Comparison of ENCODE assay signal across 13 cellular contexts in the genomic region with DNA sequence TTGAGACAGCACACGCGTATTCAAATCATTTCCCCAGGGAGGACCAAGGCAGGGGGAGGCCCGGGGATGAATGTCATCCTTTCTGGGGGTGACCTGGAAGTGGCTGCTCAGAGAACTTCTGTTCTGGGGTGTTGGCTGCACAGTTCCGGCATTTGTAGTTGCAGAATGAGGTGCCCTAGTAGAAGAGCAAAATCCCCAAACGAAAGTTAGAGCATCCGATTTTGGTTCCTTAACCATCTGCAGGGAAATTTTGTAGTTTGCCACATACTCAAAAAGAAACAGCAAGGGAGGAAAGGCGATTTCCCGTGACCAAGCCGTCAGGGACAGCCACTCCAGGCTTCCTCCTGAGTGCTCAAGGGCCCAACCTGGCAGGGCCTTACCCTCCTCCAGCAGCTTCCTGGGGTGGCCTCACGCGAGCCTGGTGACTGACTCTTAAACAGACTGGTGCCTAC. TPM values are rescaled to one million over a fixed set of nuclear protein-coding genes. Genes with fewer than 3 reads are reported as not detected.
A peak's percentile ranks its signal among the peaks of the same experiment; 100 is the strongest.
DNase-seq lines count a peak whose midpoint lies in the region; ATAC-seq, FAIRE-seq and TF ChIP-seq lines count a peak whose summit lies in the region.
"Had no signal": no experiment of that assay in that cellular context is flagged by ENCODE, and none has a peak within 500 bp of the region (broad histone marks: within the 10 kb centered on the region; RNA-seq: fewer than 3 reads in every experiment).

No MANE protein-coding gene starts in this region.

- POLR2A ChIA-PET in OCI-LY7 (lab: Charles Lee), result no interaction called here

- TF ChIP-seq POLR2A in GM10847 (IDR thresholded peaks at IDR 0.05; ENCODE audit: extremely low read depth, insufficient read length), result peak; percentile 32

- H2AFZ ChIP-seq in Karpas-422 (ENCODE audit: low read length) (no peak overlapping the region), OCI-LY7 (ENCODE audit: low read length) (no peak overlapping the region)

- peak overlapping the region; percentile 25 for H3K9ac ChIP-seq in Karpas-422 (ENCODE audit: low read length)

- no peaks in the 10 kb centered on the region for H3K27me3 ChIP-seq in Karpas-422 (ENCODE audit: low read length)

- H3K9me3 ChIP-seq in Karpas-422 (ENCODE audit: low read length) (no peaks in the 10 kb centered on the region), OCI-LY7 (ENCODE audit: low read length) (no peaks in the 10 kb centered on the region)
- H3K9me3 ChIP-seq: sigmoid colon had no signal

- H3K9me2 ChIP-seq in Karpas-422 (replicated peaks; ENCODE audit: insufficient read depth, low read length) (no peaks in the 10 kb centered on the region), OCI-LY7 (ENCODE audit: insufficient read depth, low read length) (no peaks in the 10 kb centered on the region)

- H3K4me3 ChIP-seq in Karpas-422 (ENCODE audit: low read length) (no peak overlapping the region), OCI-LY7 (ENCODE audit: low read depth, low read length, poor library complexity, severe bottlenecking) (no peak overlapping the region)
- H3K4me3 ChIP-seq: sigmoid colon had no signal

- no peak for FAIRE-seq in HTR-8/SVneo (lab: Jason Lieb, UNC)

- CTCF ChIA-PET in OCI-LY7 (lab: Charles Lee; ENCODE audit: unreplicated experiment), result no interaction called here

- H3K36me3 ChIP-seq in Karpas-422 (ENCODE audit: insufficient read depth, low read length) (no peaks in the 10 kb centered on the region), OCI-LY7 (ENCODE audit: insufficient read depth, low read length) (no peaks in the 10 kb centered on the region)
- H3K36me3 ChIP-seq: sigmoid colon had no signal

- no peaks in the 10 kb centered on the region for H4K20me1 ChIP-seq in Karpas-422 (ENCODE audit: insufficient read depth, low read depth, low read length)
- H4K20me1 ChIP-seq in OCI-LY7 (ENCODE audit: insufficient read depth, low read length), result no peaks in the 10 kb centered on the region

- peak overlapping the region; percentile 37 for H3K4me2 ChIP-seq in Karpas-422 (ENCODE audit: low read depth, low read length, poor library complexity, severe bottlenecking)
- H3K4me2 ChIP-seq in OCI-LY7 (ENCODE audit: low read length), result no peak overlapping the region

- intact Hi-C loops in OCI-LY7 (cut with micrococcal nuclease; ENCODE audit: unreplicated experiment), result no loop called here

- H3K4me1 ChIP-seq in Karpas-422 (ENCODE audit: low read length), result peaks cover 34% of the 10 kb centered on the region
- peaks cover 11% of the 10 kb centered on the region for H3K4me1 ChIP-seq in OCI-LY7 (ENCODE audit: insufficient read depth, low read length, poor library complexity, severe bottlenecking)

- DNase-seq in Karpas-422, result peak; percentile 71
- DNase-seq in DMS114 treated with DMSO at 0.1 percent for 48 hours (lab: John Stamatoyannopoulos, UW; ENCODE audit: unreplicated experiment), result no peak
- no peak for DNase-seq in COLO668 (lab: John Stamatoyannopoulos, UW; ENCODE audit: unreplicated experiment)
- DNase-seq in OCI-LY7 (ENCODE audit: low spot score), result no peak
- DNase-seq in HTR-8/SVneo (ENCODE audit: insufficient read length, low spot score), result no peak
- DNase-seq: activated CD4-positive, alpha-beta T cell treated with anti-CD3 and anti-CD28 coated beads for 48 hours; head of caudate nucleus; midbrain; sigmoid colon had no signal

- TF ChIP-seq CTCF in OCI-LY7 (conservative IDR thresholded peaks at IDR 0.05; ENCODE audit: low read length), result no peak

- H3K27ac ChIP-seq in Karpas-422 (ENCODE audit: low read length) (no peak overlapping the region), OCI-LY7 (ENCODE audit: low read depth, low read length, poor library complexity, severe bottlenecking) (no peak overlapping the region)
- H3K27ac ChIP-seq: C4-2B, sigmoid colon had no signal

- BruUV-seq in OCI-LY7 (replicated peaks; lab: Mats Ljungman, UMichigan), result no TSS peak

- H3K79me2 ChIP-seq in Karpas-422 (ENCODE audit: low read length) (no peaks in the 10 kb centered on the region), OCI-LY7 (ENCODE audit: insufficient read depth, low read depth, low read length) (no peaks in the 10 kb centered on the region)

- ATAC-seq in GM19328 (IDR thresholded peaks at IDR 0.05; ENCODE audit: unreplicated experiment) (peak; percentile 57), HG02759 (IDR thresholded peaks at IDR 0.05; ENCODE audit: unreplicated experiment) (peak; percentile 72)

RNA-seq across cellular contexts. Expression of a gene that starts 13.0 kb away (rescaled TPM):
- 79.1 and 135 TPM in 2 replicates for total RNA-seq in Karpas-422 (2014; rRNA removed; shearing (Covaris generic); ENCODE audit: low replicate concordance)
- total RNA-seq in OCI-LY7 (2014; rRNA removed; shearing (Covaris generic)), result 0.59 and 0.82 TPM in 2 replicates
- total RNA-seq in OCI-LY7 (2022), result 1.5 and 2.9 TPM in 2 replicates

Comparison
In these comparisons a context has a peak if more than half of its experiments do, and no peak if none do; other contexts are left out.
1. RNA of a gene that starts 13.0 kb away (total RNA-seq): 79.1 to 135 TPM in Karpas-422; 0.59 to 2.9 TPM in OCI-LY7; every median in the first group is over 10 times any median in the second.